ENCODE assay signal across 33 cellular contexts in the genomic region with DNA sequence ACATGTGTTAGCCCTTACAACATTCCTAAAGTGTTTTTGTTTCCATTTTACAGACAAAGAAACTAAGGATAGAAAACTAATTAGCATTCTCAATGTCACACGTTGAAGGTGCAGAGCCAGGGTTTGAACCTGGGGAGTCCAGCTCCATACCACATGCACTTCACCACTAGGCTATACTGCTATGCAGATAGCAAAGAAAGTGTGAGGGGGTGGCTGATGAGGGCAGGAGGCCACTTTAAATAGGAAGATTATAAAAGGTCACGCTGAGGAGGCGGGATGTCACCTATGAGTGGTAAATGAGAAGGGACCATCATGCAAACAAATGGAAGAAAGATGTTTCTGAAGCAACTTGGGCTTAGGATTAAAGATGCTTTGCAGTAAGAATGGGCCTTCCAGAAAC.
"Had no signal": no experiment of that assay in that cellular context is flagged by ENCODE, and none has a peak within 500 bp of the region (broad histone marks: within the 10 kb centered on the region; RNA-seq: fewer than 3 reads in every experiment).

No MANE protein-coding gene starts in this region.

- H3K9me3 ChIP-seq: adrenal gland, body of pancreas, breast epithelium had no signal

- H3K36me3 ChIP-seq: adrenal gland, brain microvascular endothelial cell, breast epithelium had no signal

- FAIRE-seq: TTC549 had no signal

- H3K4me1 ChIP-seq: adrenal gland, body of pancreas, breast epithelium had no signal

- H3K27me3 ChIP-seq: adrenal gland, body of pancreas, brain microvascular endothelial cell, breast epithelium had no signal

- ATAC-seq: activated CD8-positive, alpha-beta T cell treated with anti-CD3 and anti-CD28 coated beads for 36 hours; activated naive CD4-positive, alpha-beta T cell treated with anti-CD3 and anti-CD28 coated beads, Interleukin-2, amount 50 U/mL, for 72 hours; activated T-cell treated with anti-CD3 and anti-CD28 coated beads, Interleukin-2, amount 50 U/mL, for 4 hours; activated T-cell treated with anti-CD3 and anti-CD28 coated beads, Interleukin-2, amount 50 U/mL, for 72 hours; activated T-helper 17 cell treated with anti-CD3 and anti-CD28 coated beads, Interleukin-2, amount 50 U/mL, for 72 hours; body of pancreas; T-cell; T-helper 17 cell had no signal

- DNase-seq: activated B cell treated with CpG ODN at 0.5 μM for 24 hours; activated CD4-positive, alpha-beta memory T cell treated with anti-CD3 and anti-CD28 coated beads for 36 hours; activated CD4-positive, alpha-beta T cell treated with anti-CD3 and anti-CD28 coated beads for 4 hours; activated CD4-positive, alpha-beta T cell treated with anti-CD3 and anti-CD28 coated beads, Interleukin-2, amount 10 ng/mL, durations not matched to agents 24 days and 14 days; activated CD4-positive, alpha-beta T cell treated with anti-CD3 and anti-CD28 coated beads, Interleukin-2, amount 50 U/mL, for 1 hour; activated CD4-positive, alpha-beta T cell treated with anti-CD3 and anti-CD28 coated beads, Interleukin-2, amount 50 U/mL, for 4 hours; activated CD4-positive, CD25-positive, alpha-beta regulatory T cell treated with anti-CD3 and anti-CD28 coated beads, Interleukin-2, amount 50 U/mL, for 72 hours; activated CD8-positive, alpha-beta memory T cell treated with anti-CD3 and anti-CD28 coated beads, Interleukin-2, amount 50 U/mL, for 4 hours; activated CD8-positive, alpha-beta T cell treated with anti-CD3 and anti-CD28 coated beads for 36 hours; activated effector memory CD4-positive, alpha-beta T cell treated with anti-CD3 and anti-CD28 coated beads, Interleukin-2, amount 50 U/mL, for 16 hours; activated gamma-delta T cell treated with Interleukin-2 at 50 U/mL for 16 hours; activated naive CD4-positive, alpha-beta T cell; activated naive CD4-positive, alpha-beta T cell treated with anti-CD3 and anti-CD28 coated beads for 36 hours; activated naive CD4-positive, alpha-beta T cell treated with anti-CD3 and anti-CD28 coated beads, Interleukin-2, amount 50 U/mL, for 16 hours; activated naive CD8-positive, alpha-beta T cell treated with anti-CD3 and anti-CD28 coated beads for 36 hours; activated T-cell treated with anti-CD3 and anti-CD28 coated beads for 4 hours; activated T-cell treated with anti-CD3 and anti-CD28 coated beads, Interleukin-2, amount 50 U/mL, for 1 hour; activated T-cell treated with anti-CD3 and anti-CD28 coated beads, Interleukin-2, amount 50 U/mL, for 4 hours; activated T-cell treated with anti-CD3 and anti-CD28 coated beads, Interleukin-2, amount 50 U/mL, for 72 hours; adrenal gland; amniotic stem cell; aorta; body of pancreas; central memory CD4-positive, alpha-beta T cell; T-cell; T-helper 17 cell; T-helper 9 cell had no signal

- H3K4me3 ChIP-seq: adrenal gland, body of pancreas, breast epithelium had no signal

- H3K27ac ChIP-seq: adrenal gland, body of pancreas, brain microvascular endothelial cell, breast epithelium, VCaP had no signal
